1 cellular context compared by ENCODE assay signal in the genomic region with DNA sequence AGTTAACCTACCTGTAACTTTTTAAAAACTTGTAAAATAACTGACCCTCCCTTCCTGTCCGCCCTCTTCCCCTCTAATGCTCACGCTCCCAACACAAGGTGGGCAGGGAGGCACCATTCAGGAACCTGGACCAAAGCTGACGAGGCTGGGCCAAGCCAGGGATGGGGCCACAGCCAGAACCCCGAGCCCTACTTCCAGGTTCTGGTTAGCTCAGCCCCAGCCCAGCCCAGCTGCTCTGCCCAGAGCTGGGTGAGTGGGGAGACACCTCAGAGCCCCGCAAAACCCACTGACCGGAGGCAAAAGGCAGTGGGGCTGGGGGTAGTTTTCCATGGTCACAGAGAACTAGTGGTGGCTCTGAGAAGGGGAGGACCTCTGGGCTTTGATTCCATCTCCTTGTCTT.
A peak's percentile ranks its signal among the peaks of the same experiment; 100 is the strongest.
TF ChIP-seq lines count a peak whose summit lies in the region.

No MANE protein-coding gene starts in this region.

TF ChIP-seq in HepG2, 621 proteins besides CTCF, POLR2A, EP300 and RAD21:
- TF ChIP-seq POLR2AphosphoS2 (IDR thresholded peaks at IDR 0.05; ENCODE audit: low read depth, low read length) (0 out of 2 replicates have a peak, but pooled peaks have one; percentile 14), NONO (IDR thresholded peaks at IDR 0.05) (no peak), NONO (CRISPR knock-in tag; conservative IDR thresholded peaks at IDR 0.05) (0 out of 2 replicates have a peak, but pooled peaks have one; percentile 11), SRY (CRISPR knock-in tag; IDR thresholded peaks at IDR 0.05) (no peak), KDM2A (CRISPR knock-in tag; IDR thresholded peaks at IDR 0.05; ENCODE audit: borderline replicate concordance, low read depth) (no peak), ZNF766 (CRISPR knock-in tag; IDR thresholded peaks at IDR 0.05; ENCODE audit: borderline replicate concordance) (no peak), NFE2L2 (IDR thresholded peaks at IDR 0.05; ENCODE audit: low read length) (no peak), POLR2G (IDR thresholded peaks at IDR 0.05; ENCODE audit: low read depth, low read length) (peak; percentile 6; the same call in 1 of the 2 replicates), ZSCAN31 (CRISPR knock-in tag; IDR thresholded peaks at IDR 0.05; ENCODE audit: low read depth) (no peak), PPARG (CRISPR knock-in tag; conservative IDR thresholded peaks at IDR 0.05) (no peak), ESRRA (CRISPR knock-in tag; IDR thresholded peaks at IDR 0.05; ENCODE audit: low read depth) (no peak), SMARCE1 (IDR thresholded peaks at IDR 0.05; ENCODE audit: borderline replicate concordance) (no peak), ZSCAN22 (CRISPR knock-in tag; IDR thresholded peaks at IDR 0.05) (no peak), TOE1 (CRISPR knock-in tag; IDR thresholded peaks at IDR 0.05) (no peak), TEAD2 (CRISPR knock-in tag; IDR thresholded peaks at IDR 0.05) (no peak), ZNF614 (CRISPR knock-in tag; IDR thresholded peaks at IDR 0.05; ENCODE audit: borderline replicate concordance) (no peak), ZNF570 (CRISPR knock-in tag; IDR thresholded peaks at IDR 0.05; ENCODE audit: borderline replicate concordance) (no peak), YEATS2 (CRISPR knock-in tag; IDR thresholded peaks at IDR 0.05; ENCODE audit: borderline replicate concordance) (no peak), RBM22 (optimal IDR thresholded peaks at IDR 0.05; ENCODE audit: low read length) (peak; percentile 17), NR2F6 (IDR thresholded peaks at IDR 0.05) (no peak), NR2F6 (CRISPR knock-in tag; IDR thresholded peaks at IDR 0.05) (no peak), ZFP62 (CRISPR knock-in tag; IDR thresholded peaks at IDR 0.05) (no peak), KAT8 (CRISPR knock-in tag; IDR thresholded peaks at IDR 0.05) (no peak), TBX2 (CRISPR knock-in tag; IDR thresholded peaks at IDR 0.05; ENCODE audit: borderline replicate concordance) (no peak), ZNF335 (CRISPR knock-in tag; IDR thresholded peaks at IDR 0.05) (no peak), HNRNPL (IDR thresholded peaks at IDR 0.05; ENCODE audit: low read depth, low read length) (0 out of 2 replicates have a peak, but pooled peaks have one; percentile 3), NFATC3 (CRISPR knock-in tag; IDR thresholded peaks at IDR 0.05) (no peak), ZNF496 (CRISPR knock-in tag; IDR thresholded peaks at IDR 0.05; ENCODE audit: insufficient replicate concordance) (no peak), BRD4 (CRISPR knock-in tag; IDR thresholded peaks at IDR 0.05) (no peak), HDAC2 (CRISPR knock-in tag; IDR thresholded peaks at IDR 0.05) (no peak), YEATS4 (CRISPR knock-in tag; IDR thresholded peaks at IDR 0.05; ENCODE audit: borderline replicate concordance) (no peak), ATF1 (CRISPR knock-in tag; IDR thresholded peaks at IDR 0.05) (no peak)
- TF ChIP-seq, protein P1, sequence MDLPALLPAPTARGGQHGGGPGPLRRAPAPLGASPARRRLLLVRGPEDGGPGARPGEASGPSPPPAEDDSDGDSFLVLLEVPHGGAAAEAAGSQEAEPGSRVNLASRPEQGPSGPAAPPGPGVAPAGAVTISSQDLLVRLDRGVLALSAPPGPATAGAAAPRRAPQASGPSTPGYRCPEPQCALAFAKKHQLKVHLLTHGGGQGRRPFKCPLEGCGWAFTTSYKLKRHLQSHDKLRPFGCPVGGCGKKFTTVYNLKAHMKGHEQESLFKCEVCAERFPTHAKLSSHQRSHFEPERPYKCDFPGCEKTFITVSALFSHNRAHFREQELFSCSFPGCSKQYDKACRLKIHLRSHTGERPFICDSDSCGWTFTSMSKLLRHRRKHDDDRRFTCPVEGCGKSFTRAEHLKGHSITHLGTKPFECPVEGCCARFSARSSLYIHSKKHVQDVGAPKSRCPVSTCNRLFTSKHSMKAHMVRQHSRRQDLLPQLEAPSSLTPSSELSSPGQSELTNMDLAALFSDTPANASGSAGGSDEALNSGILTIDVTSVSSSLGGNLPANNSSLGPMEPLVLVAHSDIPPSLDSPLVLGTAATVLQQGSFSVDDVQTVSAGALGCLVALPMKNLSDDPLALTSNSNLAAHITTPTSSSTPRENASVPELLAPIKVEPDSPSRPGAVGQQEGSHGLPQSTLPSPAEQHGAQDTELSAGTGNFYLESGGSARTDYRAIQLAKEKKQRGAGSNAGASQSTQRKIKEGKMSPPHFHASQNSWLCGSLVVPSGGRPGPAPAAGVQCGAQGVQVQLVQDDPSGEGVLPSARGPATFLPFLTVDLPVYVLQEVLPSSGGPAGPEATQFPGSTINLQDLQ (CRISPR knock-in tag; IDR thresholded peaks at IDR 0.05): no peak
- TF ChIP-seq, protein P2, sequence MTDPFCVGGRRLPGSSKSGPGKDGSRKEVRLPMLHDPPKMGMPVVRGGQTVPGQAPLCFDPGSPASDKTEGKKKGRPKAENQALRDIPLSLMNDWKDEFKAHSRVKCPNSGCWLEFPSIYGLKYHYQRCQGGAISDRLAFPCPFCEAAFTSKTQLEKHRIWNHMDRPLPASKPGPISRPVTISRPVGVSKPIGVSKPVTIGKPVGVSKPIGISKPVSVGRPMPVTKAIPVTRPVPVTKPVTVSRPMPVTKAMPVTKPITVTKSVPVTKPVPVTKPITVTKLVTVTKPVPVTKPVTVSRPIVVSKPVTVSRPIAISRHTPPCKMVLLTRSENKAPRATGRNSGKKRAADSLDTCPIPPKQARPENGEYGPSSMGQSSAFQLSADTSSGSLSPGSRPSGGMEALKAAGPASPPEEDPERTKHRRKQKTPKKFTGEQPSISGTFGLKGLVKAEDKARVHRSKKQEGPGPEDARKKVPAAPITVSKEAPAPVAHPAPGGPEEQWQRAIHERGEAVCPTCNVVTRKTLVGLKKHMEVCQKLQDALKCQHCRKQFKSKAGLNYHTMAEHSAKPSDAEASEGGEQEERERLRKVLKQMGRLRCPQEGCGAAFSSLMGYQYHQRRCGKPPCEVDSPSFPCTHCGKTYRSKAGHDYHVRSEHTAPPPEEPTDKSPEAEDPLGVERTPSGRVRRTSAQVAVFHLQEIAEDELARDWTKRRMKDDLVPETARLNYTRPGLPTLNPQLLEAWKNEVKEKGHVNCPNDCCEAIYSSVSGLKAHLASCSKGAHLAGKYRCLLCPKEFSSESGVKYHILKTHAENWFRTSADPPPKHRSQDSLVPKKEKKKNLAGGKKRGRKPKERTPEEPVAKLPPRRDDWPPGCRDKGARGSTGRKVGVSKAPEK (CRISPR knock-in tag; IDR thresholded peaks at IDR 0.05; ENCODE audit: borderline replicate concordance): no peak
- TF ChIP-seq, protein P3, sequence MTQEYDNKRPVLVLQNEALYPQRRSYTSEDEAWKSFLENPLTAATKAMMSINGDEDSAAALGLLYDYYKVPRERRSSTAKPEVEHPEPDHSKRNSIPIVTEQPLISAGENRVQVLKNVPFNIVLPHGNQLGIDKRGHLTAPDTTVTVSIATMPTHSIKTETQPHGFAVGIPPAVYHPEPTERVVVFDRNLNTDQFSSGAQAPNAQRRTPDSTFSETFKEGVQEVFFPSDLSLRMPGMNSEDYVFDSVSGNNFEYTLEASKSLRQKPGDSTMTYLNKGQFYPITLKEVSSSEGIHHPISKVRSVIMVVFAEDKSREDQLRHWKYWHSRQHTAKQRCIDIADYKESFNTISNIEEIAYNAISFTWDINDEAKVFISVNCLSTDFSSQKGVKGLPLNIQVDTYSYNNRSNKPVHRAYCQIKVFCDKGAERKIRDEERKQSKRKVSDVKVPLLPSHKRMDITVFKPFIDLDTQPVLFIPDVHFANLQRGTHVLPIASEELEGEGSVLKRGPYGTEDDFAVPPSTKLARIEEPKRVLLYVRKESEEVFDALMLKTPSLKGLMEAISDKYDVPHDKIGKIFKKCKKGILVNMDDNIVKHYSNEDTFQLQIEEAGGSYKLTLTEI (CRISPR knock-in tag; conservative IDR thresholded peaks at IDR 0.05): no peak
- TF ChIP-seq, protein P4, sequence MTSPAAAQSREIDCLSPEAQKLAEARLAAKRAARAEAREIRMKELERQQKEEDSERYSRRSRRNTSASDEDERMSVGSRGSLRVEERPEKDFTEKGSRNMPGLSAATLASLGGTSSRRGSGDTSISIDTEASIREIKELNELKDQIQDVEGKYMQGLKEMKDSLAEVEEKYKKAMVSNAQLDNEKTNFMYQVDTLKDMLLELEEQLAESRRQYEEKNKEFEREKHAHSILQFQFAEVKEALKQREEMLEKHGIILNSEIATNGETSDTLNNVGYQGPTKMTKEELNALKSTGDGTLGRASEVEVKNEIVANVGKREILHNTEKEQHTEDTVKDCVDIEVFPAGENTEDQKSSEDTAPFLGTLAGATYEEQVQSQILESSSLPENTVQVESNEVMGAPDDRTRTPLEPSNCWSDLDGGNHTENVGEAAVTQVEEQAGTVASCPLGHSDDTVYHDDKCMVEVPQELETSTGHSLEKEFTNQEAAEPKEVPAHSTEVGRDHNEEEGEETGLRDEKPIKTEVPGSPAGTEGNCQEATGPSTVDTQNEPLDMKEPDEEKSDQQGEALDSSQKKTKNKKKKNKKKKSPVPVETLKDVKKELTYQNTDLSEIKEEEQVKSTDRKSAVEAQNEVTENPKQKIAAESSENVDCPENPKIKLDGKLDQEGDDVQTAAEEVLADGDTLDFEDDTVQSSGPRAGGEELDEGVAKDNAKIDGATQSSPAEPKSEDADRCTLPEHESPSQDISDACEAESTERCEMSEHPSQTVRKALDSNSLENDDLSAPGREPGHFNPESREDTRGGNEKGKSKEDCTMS (CRISPR knock-in tag; conservative IDR thresholded peaks at IDR 0.05): no peak
- TF ChIP-seq, protein P5, sequence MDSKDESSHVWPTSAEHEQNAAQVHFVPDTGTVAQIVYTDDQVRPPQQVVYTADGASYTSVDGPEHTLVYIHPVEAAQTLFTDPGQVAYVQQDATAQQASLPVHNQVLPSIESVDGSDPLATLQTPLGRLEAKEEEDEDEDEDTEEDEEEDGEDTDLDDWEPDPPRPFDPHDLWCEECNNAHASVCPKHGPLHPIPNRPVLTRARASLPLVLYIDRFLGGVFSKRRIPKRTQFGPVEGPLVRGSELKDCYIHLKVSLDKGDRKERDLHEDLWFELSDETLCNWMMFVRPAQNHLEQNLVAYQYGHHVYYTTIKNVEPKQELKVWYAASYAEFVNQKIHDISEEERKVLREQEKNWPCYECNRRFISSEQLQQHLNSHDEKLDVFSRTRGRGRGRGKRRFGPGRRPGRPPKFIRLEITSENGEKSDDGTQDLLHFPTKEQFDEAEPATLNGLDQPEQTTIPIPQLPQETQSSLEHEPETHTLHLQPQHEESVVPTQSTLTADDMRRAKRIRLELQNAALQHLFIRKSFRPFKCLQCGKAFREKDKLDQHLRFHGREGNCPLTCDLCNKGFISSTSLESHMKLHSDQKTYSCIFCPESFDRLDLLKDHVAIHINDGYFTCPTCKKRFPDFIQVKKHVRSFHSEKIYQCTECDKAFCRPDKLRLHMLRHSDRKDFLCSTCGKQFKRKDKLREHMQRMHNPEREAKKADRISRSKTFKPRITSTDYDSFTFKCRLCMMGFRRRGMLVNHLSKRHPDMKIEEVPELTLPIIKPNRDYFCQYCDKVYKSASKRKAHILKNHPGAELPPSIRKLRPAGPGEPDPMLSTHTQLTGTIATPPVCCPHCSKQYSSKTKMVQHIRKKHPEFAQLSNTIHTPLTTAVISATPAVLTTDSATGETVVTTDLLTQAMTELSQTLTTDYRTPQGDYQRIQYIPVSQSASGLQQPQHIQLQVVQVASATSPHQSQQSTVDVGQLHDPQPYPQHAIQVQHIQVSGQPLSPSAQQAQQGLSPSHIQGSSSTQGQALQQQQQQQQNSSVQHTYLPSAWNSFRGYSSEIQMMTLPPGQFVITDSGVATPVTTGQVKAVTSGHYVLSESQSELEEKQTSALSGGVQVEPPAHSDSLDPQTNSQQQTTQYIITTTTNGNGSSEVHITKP (CRISPR knock-in tag; IDR thresholded peaks at IDR 0.05; ENCODE audit: low read depth): no peak
- TF ChIP-seq, protein P6, sequence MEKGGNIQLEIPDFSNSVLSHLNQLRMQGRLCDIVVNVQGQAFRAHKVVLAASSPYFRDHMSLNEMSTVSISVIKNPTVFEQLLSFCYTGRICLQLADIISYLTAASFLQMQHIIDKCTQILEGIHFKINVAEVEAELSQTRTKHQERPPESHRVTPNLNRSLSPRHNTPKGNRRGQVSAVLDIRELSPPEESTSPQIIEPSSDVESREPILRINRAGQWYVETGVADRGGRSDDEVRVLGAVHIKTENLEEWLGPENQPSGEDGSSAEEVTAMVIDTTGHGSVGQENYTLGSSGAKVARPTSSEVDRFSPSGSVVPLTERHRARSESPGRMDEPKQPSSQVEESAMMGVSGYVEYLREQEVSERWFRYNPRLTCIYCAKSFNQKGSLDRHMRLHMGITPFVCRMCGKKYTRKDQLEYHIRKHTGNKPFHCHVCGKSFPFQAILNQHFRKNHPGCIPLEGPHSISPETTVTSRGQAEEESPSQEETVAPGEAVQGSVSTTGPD (CRISPR knock-in tag; IDR thresholded peaks at IDR 0.05): no peak
- TF ChIP-seq, protein P7, sequence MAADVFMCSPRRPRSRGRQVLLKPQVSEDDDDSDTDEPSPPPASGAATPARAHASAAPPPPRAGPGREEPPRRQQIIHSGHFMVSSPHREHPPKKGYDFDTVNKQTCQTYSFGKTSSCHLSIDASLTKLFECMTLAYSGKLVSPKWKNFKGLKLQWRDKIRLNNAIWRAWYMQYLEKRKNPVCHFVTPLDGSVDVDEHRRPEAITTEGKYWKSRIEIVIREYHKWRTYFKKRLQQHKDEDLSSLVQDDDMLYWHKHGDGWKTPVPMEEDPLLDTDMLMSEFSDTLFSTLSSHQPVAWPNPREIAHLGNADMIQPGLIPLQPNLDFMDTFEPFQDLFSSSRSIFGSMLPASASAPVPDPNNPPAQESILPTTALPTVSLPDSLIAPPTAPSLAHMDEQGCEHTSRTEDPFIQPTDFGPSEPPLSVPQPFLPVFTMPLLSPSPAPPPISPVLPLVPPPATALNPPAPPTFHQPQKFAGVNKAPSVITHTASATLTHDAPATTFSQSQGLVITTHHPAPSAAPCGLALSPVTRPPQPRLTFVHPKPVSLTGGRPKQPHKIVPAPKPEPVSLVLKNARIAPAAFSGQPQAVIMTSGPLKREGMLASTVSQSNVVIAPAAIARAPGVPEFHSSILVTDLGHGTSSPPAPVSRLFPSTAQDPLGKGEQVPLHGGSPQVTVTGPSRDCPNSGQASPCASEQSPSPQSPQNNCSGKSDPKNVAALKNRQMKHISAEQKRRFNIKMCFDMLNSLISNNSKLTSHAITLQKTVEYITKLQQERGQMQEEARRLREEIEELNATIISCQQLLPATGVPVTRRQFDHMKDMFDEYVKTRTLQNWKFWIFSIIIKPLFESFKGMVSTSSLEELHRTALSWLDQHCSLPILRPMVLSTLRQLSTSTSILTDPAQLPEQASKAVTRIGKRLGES (CRISPR knock-in tag; IDR thresholded peaks at IDR 0.05; ENCODE audit: borderline replicate concordance): no peak
- TF ChIP-seq, protein P8, sequence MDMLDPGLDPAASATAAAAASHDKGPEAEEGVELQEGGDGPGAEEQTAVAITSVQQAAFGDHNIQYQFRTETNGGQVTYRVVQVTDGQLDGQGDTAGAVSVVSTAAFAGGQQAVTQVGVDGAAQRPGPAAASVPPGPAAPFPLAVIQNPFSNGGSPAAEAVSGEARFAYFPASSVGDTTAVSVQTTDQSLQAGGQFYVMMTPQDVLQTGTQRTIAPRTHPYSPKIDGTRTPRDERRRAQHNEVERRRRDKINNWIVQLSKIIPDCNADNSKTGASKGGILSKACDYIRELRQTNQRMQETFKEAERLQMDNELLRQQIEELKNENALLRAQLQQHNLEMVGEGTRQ (IDR thresholded peaks at IDR 0.05; ENCODE audit: low read depth, low read length): no peak
- TF ChIP-seq, protein P8 (CRISPR knock-in tag; IDR thresholded peaks at IDR 0.05; ENCODE audit: borderline replicate concordance): no peak
